ENCODE assay signal across 1 cellular context in genomic region chr20:53916173-53916512, GRCh38.
TF ChIP-seq lines count a peak whose summit lies in the region.

No MANE protein-coding gene starts in this region.

TF ChIP-seq in IMR-90, 13 proteins besides CTCF, POLR2A, EP300 and RAD21 (continued from another document):
- TF ChIP-seq CEBPB (IDR thresholded peaks at IDR 0.05; ENCODE audit: low read depth, low read length): no peak
- no peak for TF ChIP-seq USF2 (IDR thresholded peaks at IDR 0.05; ENCODE audit: low read depth, low read length)
